ENCODE assay signal across 18 cellular contexts in genomic region chr22:43846966-43847365, GRCh38. TPM values are rescaled to one million over a fixed set of nuclear protein-coding genes. Genes with fewer than 3 reads are reported as not detected.
DNase-seq lines count a peak whose midpoint lies in the region; ATAC-seq and TF ChIP-seq lines count a peak whose summit lies in the region.
"Had no signal": no experiment of that assay in that cellular context is flagged by ENCODE, and none has a peak within 500 bp of the region (broad histone marks: within the 10 kb centered on the region; RNA-seq: fewer than 3 reads in every experiment).

No MANE protein-coding gene starts in this region.

- peaks cover 7% of the 10 kb centered on the region for H3K27me3 ChIP-seq in CD4-positive, alpha-beta T cell (ENCODE audit: control insufficient read depth, insufficient read depth, low read length)
- H3K27me3 ChIP-seq: BLaER1 treated with 17β-estradiol and CSF1 and Interleukin-3, amounts not matched to agents 10 nM and 100 nM had no signal

- intact Hi-C loops in CD14-positive monocyte (cut with micrococcal nuclease) (no loop called here), posterior vena cava (cut with DNase I) (no loop called here)
- intact Hi-C loops in CD4-positive, alpha-beta T cell (cut with DNase I, micrococcal nuclease) = no loop called here

- peaks cover 2 to 7% (median 3%) of the 10 kb centered on the region in 3 donors for H3K27me3 Mint-ChIP-seq in CD14-positive monocyte (ENCODE audit: low read depth in 3 of 3)
- H3K27me3 Mint-ChIP-seq in WTC11 (ENCODE audit: low read depth) = no peaks in the 10 kb centered on the region
- H3K27me3 Mint-ChIP-seq in glutamatergic neuron (ENCODE audit: unreplicated experiment) = peaks cover 7% of the 10 kb centered on the region
- H3K27me3 Mint-ChIP-seq in CD4-positive, alpha-beta T cell = peaks cover 24% of the 10 kb centered on the region

- TF ChIP-seq CTCF in CD14-positive monocyte (IDR thresholded peaks at IDR 0.05) (no peak), WTC11 (IDR thresholded peaks at IDR 0.05) (no peak), glutamatergic neuron (IDR thresholded peaks at IDR 0.05; ENCODE audit: partially characterized antibody, unreplicated experiment) (no peak)
- no peak for TF ChIP-seq CTCF in CD4-positive, alpha-beta T cell (IDR thresholded peaks at IDR 0.05)

- H3K9me3 Mint-ChIP-seq in CD14-positive monocyte (no peaks in the 10 kb centered on the region), WTC11 (no peaks in the 10 kb centered on the region), glutamatergic neuron (ENCODE audit: unreplicated experiment) (peaks cover 11% of the 10 kb centered on the region)
- H3K9me3 Mint-ChIP-seq in CD4-positive, alpha-beta T cell = no peaks in the 10 kb centered on the region
- H3K9me3 Mint-ChIP-seq: CD4-positive, alpha-beta memory T cell; GM23338 had no signal

- H3K4me1 Mint-ChIP-seq in CD14-positive monocyte (no peaks in the 10 kb centered on the region), WTC11 (peaks cover 27% of the 10 kb centered on the region), glutamatergic neuron (ENCODE audit: low read depth, unreplicated experiment) (peaks cover 35% of the 10 kb centered on the region)
- no peaks in the 10 kb centered on the region for H3K4me1 Mint-ChIP-seq in CD4-positive, alpha-beta T cell (ENCODE audit: low read depth)
- H3K4me1 Mint-ChIP-seq: CD4-positive, alpha-beta memory T cell had no signal

- no peaks in the 10 kb centered on the region for H3K9me3 ChIP-seq in CD4-positive, alpha-beta T cell (ENCODE audit: control insufficient read depth, low read length)
- H3K9me3 ChIP-seq: BLaER1 treated with 17β-estradiol and CSF1 and Interleukin-3, amounts not matched to agents 10 nM and 100 nM; HAP-1 had no signal

- H3K4me3 Mint-ChIP-seq in CD14-positive monocyte (no peak overlapping the region), WTC11 (no peak overlapping the region), glutamatergic neuron (ENCODE audit: unreplicated experiment) (no peak overlapping the region)
- no peak overlapping the region for H3K4me3 Mint-ChIP-seq in CD4-positive, alpha-beta T cell
- H3K4me3 Mint-ChIP-seq: CD4-positive, alpha-beta memory T cell; GM23338 had no signal

- POLR2A ChIA-PET in WTC11 (lab: Charles Lee) = interaction anchor here (0.5 kb wide), 1 partner anchor 261 kb away, joined by 5 read pairs; no protein-coding TSS in a partner anchor
- POLR2A ChIA-PET in CD4-positive, alpha-beta T cell (lab: Charles Lee) = no interaction called here

- no peaks in the 10 kb centered on the region for H3K36me3 Mint-ChIP-seq in CD14-positive monocyte
- no peaks in the 10 kb centered on the region for H3K36me3 Mint-ChIP-seq in WTC11
- H3K36me3 Mint-ChIP-seq in glutamatergic neuron (ENCODE audit: unreplicated experiment) = no peaks in the 10 kb centered on the region
- no peaks in the 10 kb centered on the region for H3K36me3 Mint-ChIP-seq in CD4-positive, alpha-beta T cell (ENCODE audit: low read depth)
- H3K36me3 Mint-ChIP-seq: CD4-positive, alpha-beta memory T cell had no signal

- ATAC-seq in WTC11 = no peak
- no peak for ATAC-seq in CD4-positive, alpha-beta T cell (ENCODE audit: poor library complexity)
- no peak for ATAC-seq in HG03135 (IDR thresholded peaks at IDR 0.05; ENCODE audit: unreplicated experiment)
- ATAC-seq: GM23338 had no signal

- peak; percentile 27 for DNase-seq in CD14-positive monocyte (ENCODE audit: low spot score)
- no peak for DNase-seq in WTC11 (ENCODE audit: low spot score)
- DNase-seq in glutamatergic neuron = peak; percentile 8
- peak; percentile 49 for DNase-seq in posterior vena cava (ENCODE audit: low spot score)
- no peak for DNase-seq in NCI-H446 treated with DMSO at 0.1 percent for 48 hours (lab: John Stamatoyannopoulos, UW)
- no peak for DNase-seq in activated naive CD4-positive, alpha-beta T cell (lab: John Stamatoyannopoulos, UW)
- no peak for DNase-seq in CD4-positive, alpha-beta T cell
- DNase-seq: ACHN; CD4-positive, alpha-beta memory T cell; COR-L47; DMS153; DMS79 treated with DMSO at 0.1 percent for 48 hours; EL had no signal

- CTCF ChIA-PET in WTC11 (lab: Charles Lee) = interaction anchor here (0.9 to 11.6 kb wide), 4 partner anchors 17 to 99 kb away, joined by 3 to 140 read pairs (median 4); no protein-coding TSS in a partner anchor
- CTCF ChIA-PET in CD4-positive, alpha-beta T cell (lab: Charles Lee) = no interaction called here

- no peak overlapping the region for H3K27ac Mint-ChIP-seq in CD14-positive monocyte
- peak overlapping the region; percentile 0; the same call in 1 of the 2 replicates for H3K27ac Mint-ChIP-seq in WTC11
- H3K27ac Mint-ChIP-seq in glutamatergic neuron (ENCODE audit: unreplicated experiment) = peak overlapping the region; percentile 10
- H3K27ac Mint-ChIP-seq in CD4-positive, alpha-beta T cell = no peak overlapping the region
- H3K27ac Mint-ChIP-seq: GM23338 had no signal

- no peak overlapping the region for H3K27ac ChIP-seq in CD4-positive, alpha-beta T cell (ENCODE audit: low read depth, low read length)
- H3K27ac ChIP-seq: BLaER1 treated with 17β-estradiol and CSF1 and Interleukin-3, amounts not matched to agents 10 nM and 100 nM had no signal

TF ChIP-seq in WTC11, 78 proteins besides CTCF, POLR2A, EP300 and RAD21 (continues in another document):
- TF ChIP-seq GRHL2 (CRISPR knock-in tag; IDR thresholded peaks at IDR 0.05; ENCODE audit: insufficient replicate concordance, severe bottlenecking) = no peak
- no peak for TF ChIP-seq NFE2L1 (CRISPR knock-in tag; IDR thresholded peaks at IDR 0.05)
- no peak for TF ChIP-seq ZBTB43 (CRISPR knock-in tag; IDR thresholded peaks at IDR 0.05)
- TF ChIP-seq PRRX2 (CRISPR knock-in tag; IDR thresholded peaks at IDR 0.05) = no peak
- TF ChIP-seq EMX1 (CRISPR knock-in tag; IDR thresholded peaks at IDR 0.05) = no peak
- no peak for TF ChIP-seq E2F1 (CRISPR knock-in tag; IDR thresholded peaks at IDR 0.05)
- no peak for TF ChIP-seq ZNF512 (CRISPR knock-in tag; IDR thresholded peaks at IDR 0.05; ENCODE audit: borderline replicate concordance)

RNA-seq across cellular contexts. Expression of gene SULT4A1, which starts 15.3 kb away (rescaled TPM):
- polyA plus RNA-seq in CD14-positive monocyte = not detected
- total RNA-seq in WTC11 (2021) (12.5 to 13.0 TPM (median 12.6 TPM) in 3 replicates), glutamatergic neuron (ENCODE audit: unreplicated experiment) (79.5 TPM), posterior vena cava (not detected)
- total RNA-seq in CD4-positive, alpha-beta T cell = not detected
- total RNA-seq: CD4-positive, alpha-beta memory T cell had no signal
- polyA plus RNA-seq: CD4-positive, alpha-beta memory T cell had no signal

RNA-seq across cellular contexts. Expression of gene EFCAB6, which starts 34.9 kb away (rescaled TPM):
- polyA plus RNA-seq in CD14-positive monocyte = not detected
- total RNA-seq in WTC11 (2021) = 0.25 to 0.94 TPM (median 0.41 TPM) in 3 replicates
- total RNA-seq in glutamatergic neuron (ENCODE audit: unreplicated experiment) = 0.96 TPM
- 1 to 10 TPM; 1.7 to 2.0 TPM for total RNA-seq in posterior vena cava
- total RNA-seq in CD4-positive, alpha-beta T cell = under 1 TPM; 0.17 to 0.36 TPM

RNA-seq across cellular contexts. Expression of gene PNPLA5, which starts 44.8 kb away (rescaled TPM):
- polyA plus RNA-seq in CD14-positive monocyte = not detected
- total RNA-seq in WTC11 (2021) (5.3 to 5.9 TPM (median 5.3 TPM) in 3 replicates), glutamatergic neuron (ENCODE audit: unreplicated experiment) (not detected), posterior vena cava (not detected)
- not detected for total RNA-seq in CD4-positive, alpha-beta T cell
- total RNA-seq: A172; CD4-positive, alpha-beta memory T cell had no signal
- polyA plus RNA-seq: CD4-positive, alpha-beta memory T cell had no signal

Comparison
In these comparisons a context has a peak if more than half of its experiments do, and no peak if none do; other contexts are left out.
1. DNase-seq: peak in CD14-positive monocyte (single experiment), glutamatergic neuron (single experiment) and posterior vena cava (single experiment); none in WTC11 (single experiment), NCI-H446 treated with DMSO at 0.1 percent for 48 hours (single experiment), activated naive CD4-positive, alpha-beta T cell (0 of 4) and CD4-positive, alpha-beta T cell (0 of 10).
2. H3K27ac Mint-ChIP-seq: peak in WTC11 (single experiment) and glutamatergic neuron (single experiment); none in CD14-positive monocyte (0 of 7) and CD4-positive, alpha-beta T cell (single experiment).
3. RNA of gene SULT4A1, which starts 15.3 kb away (total RNA-seq): 79.5 TPM in glutamatergic neuron (single experiment) and 12.5 to 13.0 TPM in WTC11; not detected in posterior vena cava and not detected in CD4-positive, alpha-beta T cell; every median in the first group is over 10 times any median in the second.